In the genomic region with DNA sequence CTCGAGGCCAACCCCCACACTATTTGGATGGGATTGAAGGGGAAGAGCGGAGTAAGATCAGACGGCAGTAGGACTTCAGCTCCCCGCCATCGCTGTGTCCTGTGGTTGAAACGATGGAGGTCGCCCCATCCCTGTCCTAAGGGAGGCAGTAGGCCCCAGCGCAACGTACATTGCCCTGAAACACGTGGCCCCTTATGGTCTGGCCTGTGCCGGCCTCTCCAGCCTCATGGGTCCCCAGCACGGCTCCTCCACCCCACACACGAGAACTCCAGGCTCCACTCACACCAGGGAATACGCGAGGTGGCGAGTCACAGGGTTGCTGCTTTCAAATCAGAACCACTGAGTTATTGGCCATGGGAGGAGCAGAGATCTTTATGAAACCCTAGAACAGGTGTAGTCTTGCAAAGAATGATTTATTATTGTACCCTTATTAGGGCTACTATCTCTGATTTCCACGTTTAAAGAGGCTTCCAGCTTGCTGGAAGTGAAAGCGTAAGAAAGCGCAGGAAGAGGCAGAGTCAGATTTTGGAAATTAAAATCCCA, we compare ENCODE assay signal across 8 cellular contexts. TPM values are rescaled to one million over a fixed set of nuclear protein-coding genes. Genes with fewer than 3 reads are reported as not detected.
DNase-seq lines count a peak whose midpoint lies in the region; ATAC-seq and TF ChIP-seq lines count a peak whose summit lies in the region.

No MANE protein-coding gene starts in this region.

- H3K27ac ChIP-seq in KOPT-K1 (ENCODE audit: low read depth, low read length, poor library complexity, severe bottlenecking) (peak overlapping the region; percentile 81), coronary artery (peak overlapping the region; percentile 53 to 77)

- no peak overlapping the region for H3K27ac Mint-ChIP-seq in activated CD4-positive, alpha-beta T cell treated with anti-CD3 and anti-CD28 coated beads for 36 hours
- peak overlapping the region in 1 of 10 donors; percentile 34 for H3K27ac Mint-ChIP-seq in naive thymus-derived CD8-positive, alpha-beta T cell

- H3K9me3 ChIP-seq in KOPT-K1 (ENCODE audit: insufficient read depth, low read length, poor library complexity, severe bottlenecking): no peaks in the 10 kb centered on the region

- no peak overlapping the region for H3K4me3 Mint-ChIP-seq in activated CD4-positive, alpha-beta T cell treated with anti-CD3 and anti-CD28 coated beads for 36 hours
- H3K4me3 Mint-ChIP-seq in naive thymus-derived CD8-positive, alpha-beta T cell: no peak overlapping the region

- peak overlapping the region; percentile 77 for H3K4me3 ChIP-seq in coronary artery

- peaks cover 34% of the 10 kb centered on the region for H3K4me1 Mint-ChIP-seq in activated CD4-positive, alpha-beta T cell treated with anti-CD3 and anti-CD28 coated beads for 36 hours
- peaks cover 5 to 37% (median 13%) of the 10 kb centered on the region in 4 donors for H3K4me1 Mint-ChIP-seq in naive thymus-derived CD8-positive, alpha-beta T cell

- no peak for DNase-seq in activated CD4-positive, alpha-beta T cell treated with anti-CD3 and anti-CD28 coated beads for 36 hours
- no peak for DNase-seq in activated CD4-positive, alpha-beta T cell treated with anti-CD3 and anti-CD28 coated beads, Interleukin-2, amount 50 U/mL, for 4 hours
- DNase-seq in coronary artery (ENCODE audit: low spot score) (peak; percentile 76), EL (no peak)
- no peak for DNase-seq in naive thymus-derived CD8-positive, alpha-beta T cell
- DNase-seq in activated CD8-positive, alpha-beta memory T cell treated with anti-CD3 and anti-CD28 coated beads for 24 hours: no peak

- peak; percentile 43 for TF ChIP-seq CTCF in coronary artery (IDR thresholded peaks at IDR 0.05)

- peak; percentile 20 for ATAC-seq in activated CD4-positive, alpha-beta T cell treated with anti-CD3 and anti-CD28 coated beads for 36 hours
- peak; percentile 6 to 13 for ATAC-seq in naive thymus-derived CD8-positive, alpha-beta T cell
- no peak for ATAC-seq in HG02571 (IDR thresholded peaks at IDR 0.05; ENCODE audit: unreplicated experiment)

- H3K36me3 ChIP-seq in KOPT-K1 (ENCODE audit: insufficient read depth, low read length): peaks cover 33% of the 10 kb centered on the region

- H3K36me3 Mint-ChIP-seq in activated CD4-positive, alpha-beta T cell treated with anti-CD3 and anti-CD28 coated beads for 36 hours (ENCODE audit: low read depth): peaks cover 27% of the 10 kb centered on the region
- peaks cover 0 to 23% (median 0%) of the 10 kb centered on the region in 3 donors for H3K36me3 Mint-ChIP-seq in naive thymus-derived CD8-positive, alpha-beta T cell

- POLR2A ChIA-PET in activated CD4-positive, alpha-beta T cell treated with anti-CD3 and anti-CD28 coated beads for 36 hours (lab: Charles Lee): interaction anchor here (0.9 to 1.5 kb wide), 24 partner anchors 11 to 267 kb away, joined by 3 to 16 read pairs (median 4); partner anchors contain the start of genes CD2BP2, ITGAL, PRR14 and SEPTIN1
- POLR2A ChIA-PET in naive thymus-derived CD8-positive, alpha-beta T cell (lab: Charles Lee): interaction anchor here (0.5 to 3.6 kb wide), 36 partner anchors 10 to 365 kb away, joined by 3 to 75 read pairs (median 6); partner anchors contain the start of genes ALDOA, CORO1A, ITGAL and PRR14

- intact Hi-C loops in activated CD4-positive, alpha-beta T cell treated with anti-CD3 and anti-CD28 coated beads for 36 hours (cut with DNase I, micrococcal nuclease): loop anchor here (1.0 to 5.0 kb wide), 23 partner anchors 15 to 228 kb away; partner anchors contain the start of genes FBRS (in 2 of the 2), SEPHS2 (in 2 of the 2), ITGAL (in 1 of the 2) and PRR14 (in 1 of the 2)

- no peaks in the 10 kb centered on the region for H3K27me3 Mint-ChIP-seq in activated CD4-positive, alpha-beta T cell treated with anti-CD3 and anti-CD28 coated beads for 36 hours
- no peaks in the 10 kb centered on the region for H3K27me3 Mint-ChIP-seq in naive thymus-derived CD8-positive, alpha-beta T cell

- H3K9me3 Mint-ChIP-seq in activated CD4-positive, alpha-beta T cell treated with anti-CD3 and anti-CD28 coated beads for 36 hours (ENCODE audit: low read depth): no peaks in the 10 kb centered on the region
- no peaks in the 10 kb centered on the region for H3K9me3 Mint-ChIP-seq in naive thymus-derived CD8-positive, alpha-beta T cell

- CTCF ChIA-PET in activated CD4-positive, alpha-beta T cell treated with anti-CD3 and anti-CD28 coated beads for 36 hours (lab: Charles Lee): interaction anchor here (0.6 to 5.6 kb wide), 41 partner anchors 9 to 338 kb away, joined by 3 to 56 read pairs (median 6); partner anchors contain the start of genes ITGAL, PRR14, SEPHS2 and SEPTIN1

RNA-seq across cellular contexts. Expression of gene DCTPP1, which starts 0.7 kb away (rescaled TPM):
- total RNA-seq in activated CD4-positive, alpha-beta T cell treated with anti-CD3 and anti-CD28 coated beads for 36 hours: 100 to 1,000 TPM in 1 of 2 experiments, 10 to 100 TPM in 1; 89.3 to 102 TPM
- total RNA-seq in naive thymus-derived CD8-positive, alpha-beta T cell: 10 to 100 TPM; 15.2 to 16.7 TPM
- polyA plus RNA-seq in naive thymus-derived CD8-positive, alpha-beta T cell: 10 to 100 TPM; 63.0 to 79.6 (median 64.0) TPM

RNA-seq across cellular contexts. Expression of gene SEPHS2, which starts 15.2 kb away (rescaled TPM):
- total RNA-seq in activated CD4-positive, alpha-beta T cell treated with anti-CD3 and anti-CD28 coated beads for 36 hours: 10 to 100 TPM; 37.8 to 56.0 TPM
- total RNA-seq in naive thymus-derived CD8-positive, alpha-beta T cell: 10 to 100 TPM; 52.3 to 55.1 TPM
- 10 to 100 TPM; 45.5 to 60.7 (median 55.0) TPM for polyA plus RNA-seq in naive thymus-derived CD8-positive, alpha-beta T cell

RNA-seq across cellular contexts. Expression of gene ZNF771, which starts 23.1 kb away (rescaled TPM):
- total RNA-seq in activated CD4-positive, alpha-beta T cell treated with anti-CD3 and anti-CD28 coated beads for 36 hours: 1 to 10 TPM; 3.8 to 4.0 TPM
- 1 to 10 TPM; 5.5 to 7.6 TPM for total RNA-seq in naive thymus-derived CD8-positive, alpha-beta T cell
- 1 to 10 TPM; 2.1 to 6.7 (median 3.8) TPM for polyA plus RNA-seq in naive thymus-derived CD8-positive, alpha-beta T cell

RNA-seq across cellular contexts. Expression of gene ZNF48, which starts 35.3 kb away (rescaled TPM):
- 10 to 100 TPM; 10.6 to 11.0 TPM for total RNA-seq in activated CD4-positive, alpha-beta T cell treated with anti-CD3 and anti-CD28 coated beads for 36 hours
- 10 to 100 TPM; 12.7 to 14.3 TPM for total RNA-seq in naive thymus-derived CD8-positive, alpha-beta T cell
- polyA plus RNA-seq in naive thymus-derived CD8-positive, alpha-beta T cell: 10 to 100 TPM in 1 of 3 donors, 1 to 10 TPM in 2; 6.1 to 11.7 (median 7.5) TPM

RNA-seq across cellular contexts. Expression of gene ITGAL, which starts 42.0 kb away (rescaled TPM):
- 100 to 1,000 TPM; 210 to 222 TPM for total RNA-seq in activated CD4-positive, alpha-beta T cell treated with anti-CD3 and anti-CD28 coated beads for 36 hours
- total RNA-seq in naive thymus-derived CD8-positive, alpha-beta T cell: 100 to 1,000 TPM; 334 to 339 TPM
- 100 to 1,000 TPM; 121 to 157 (median 124) TPM for polyA plus RNA-seq in naive thymus-derived CD8-positive, alpha-beta T cell

Comparison
In these comparisons a context has a peak if more than half of its experiments do, and no peak if none do; other contexts are left out.
1. RNA of gene DCTPP1, which starts 0.7 kb away (total RNA-seq): 89.3 to 102 TPM in activated CD4-positive, alpha-beta T cell treated with anti-CD3 and anti-CD28 coated beads for 36 hours; 15.2 to 16.7 TPM in naive thymus-derived CD8-positive, alpha-beta T cell; every median in the first group is over 4 times any median in the second.